In genomic region chr11:5129457-5129877, GRCh38 we compare ENCODE assay signal across 1 cellular context.
TF ChIP-seq lines count a peak whose summit lies in the region.

No MANE protein-coding gene starts in this region.

TF ChIP-seq in K562, 482 proteins besides CTCF, POLR2A, EP300 and RAD21 (continued from another document):
- TF ChIP-seq, protein P1, sequence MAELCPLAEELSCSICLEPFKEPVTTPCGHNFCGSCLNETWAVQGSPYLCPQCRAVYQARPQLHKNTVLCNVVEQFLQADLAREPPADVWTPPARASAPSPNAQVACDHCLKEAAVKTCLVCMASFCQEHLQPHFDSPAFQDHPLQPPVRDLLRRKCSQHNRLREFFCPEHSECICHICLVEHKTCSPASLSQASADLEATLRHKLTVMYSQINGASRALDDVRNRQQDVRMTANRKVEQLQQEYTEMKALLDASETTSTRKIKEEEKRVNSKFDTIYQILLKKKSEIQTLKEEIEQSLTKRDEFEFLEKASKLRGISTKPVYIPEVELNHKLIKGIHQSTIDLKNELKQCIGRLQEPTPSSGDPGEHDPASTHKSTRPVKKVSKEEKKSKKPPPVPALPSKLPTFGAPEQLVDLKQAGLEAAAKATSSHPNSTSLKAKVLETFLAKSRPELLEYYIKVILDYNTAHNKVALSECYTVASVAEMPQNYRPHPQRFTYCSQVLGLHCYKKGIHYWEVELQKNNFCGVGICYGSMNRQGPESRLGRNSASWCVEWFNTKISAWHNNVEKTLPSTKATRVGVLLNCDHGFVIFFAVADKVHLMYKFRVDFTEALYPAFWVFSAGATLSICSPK (IDR thresholded peaks at IDR 0.05; ENCODE audit: borderline replicate concordance): no peak
- TF ChIP-seq ZNF57 (CRISPR knock-in tag; IDR thresholded peaks at IDR 0.05): no peak
- TF ChIP-seq ATF3 (IDR thresholded peaks at IDR 0.05): peak; percentile 98
- TF ChIP-seq ATF3 (CRISPR knock-in tag; conservative IDR thresholded peaks at IDR 0.05): no peak; the same call in 1 of the 2 replicates
- TF ChIP-seq THRB (CRISPR knock-in tag; conservative IDR thresholded peaks at IDR 0.05): no peak
- TF ChIP-seq ARNT (IDR thresholded peaks at IDR 0.05): no peak
- no peak for TF ChIP-seq PTRF (tag; IDR thresholded peaks at IDR 0.05)
- TF ChIP-seq ZNF395 (CRISPR knock-in tag; IDR thresholded peaks at IDR 0.05): 0 out of 2 replicates have a peak, but pooled peaks have one; percentile 27
- TF ChIP-seq MTA3 (IDR thresholded peaks at IDR 0.05; ENCODE audit: borderline replicate concordance): 0 out of 2 replicates have a peak, but pooled peaks have one; percentile 6
- TF ChIP-seq PML (IDR thresholded peaks at IDR 0.05; ENCODE audit: low read length): 0 out of 2 replicates have a peak, but pooled peaks have one; percentile 52
- TF ChIP-seq, protein P2, sequence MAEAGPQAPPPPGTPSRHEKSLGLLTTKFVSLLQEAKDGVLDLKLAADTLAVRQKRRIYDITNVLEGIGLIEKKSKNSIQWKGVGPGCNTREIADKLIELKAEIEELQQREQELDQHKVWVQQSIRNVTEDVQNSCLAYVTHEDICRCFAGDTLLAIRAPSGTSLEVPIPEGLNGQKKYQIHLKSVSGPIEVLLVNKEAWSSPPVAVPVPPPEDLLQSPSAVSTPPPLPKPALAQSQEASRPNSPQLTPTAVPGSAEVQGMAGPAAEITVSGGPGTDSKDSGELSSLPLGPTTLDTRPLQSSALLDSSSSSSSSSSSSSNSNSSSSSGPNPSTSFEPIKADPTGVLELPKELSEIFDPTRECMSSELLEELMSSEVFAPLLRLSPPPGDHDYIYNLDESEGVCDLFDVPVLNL (CRISPR knock-in tag; IDR thresholded peaks at IDR 0.05; ENCODE audit: low read depth): no peak
- TF ChIP-seq CREB3L1 (IDR thresholded peaks at IDR 0.05; ENCODE audit: borderline replicate concordance, low read depth): peak; percentile 61; the same call in 1 of the 2 replicates
- TF ChIP-seq NEUROD1 (IDR thresholded peaks at IDR 0.05; ENCODE audit: borderline replicate concordance, low read depth, low read length, partially characterized antibody): peak; percentile 46
- TF ChIP-seq, protein P3, sequence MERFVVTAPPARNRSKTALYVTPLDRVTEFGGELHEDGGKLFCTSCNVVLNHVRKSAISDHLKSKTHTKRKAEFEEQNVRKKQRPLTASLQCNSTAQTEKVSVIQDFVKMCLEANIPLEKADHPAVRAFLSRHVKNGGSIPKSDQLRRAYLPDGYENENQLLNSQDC (CRISPR knock-in tag; IDR thresholded peaks at IDR 0.05): no peak
- peak; percentile 93 for TF ChIP-seq SMARCA4 (IDR thresholded peaks at IDR 0.05)
- TF ChIP-seq POLR2AphosphoS2 (IDR thresholded peaks at IDR 0.05; ENCODE audit: low read length): no peak
- TF ChIP-seq ZEB2 (IDR thresholded peaks at IDR 0.05): peak; percentile 86
- TF ChIP-seq NBN (IDR thresholded peaks at IDR 0.05; ENCODE audit: low read depth): peak; percentile 39; the same call in 1 of the 2 replicates
